ENCODE assay signal across 15 cellular contexts in genomic region chr3:40043444-40043755, GRCh38.
DNase-seq lines count a peak whose midpoint lies in the region; ATAC-seq and TF ChIP-seq lines count a peak whose summit lies in the region.
"Had no signal": no experiment of that assay in that cellular context is flagged by ENCODE, and none has a peak within 500 bp of the region (broad histone marks: within the 10 kb centered on the region; RNA-seq: fewer than 3 reads in every experiment).

No MANE protein-coding gene starts in this region.

- no peak overlapping the region for H3K4ac ChIP-seq in mesenchymal stem cell (ENCODE audit: low read depth in 1 of 2, low read length in 2 of 2)

- no peak for TF ChIP-seq CTCF in dorsolateral prefrontal cortex (IDR thresholded peaks at IDR 0.05 in 54 of 56, conservative IDR thresholded peaks at IDR 0.05 in 2 of 56; ENCODE audit: low read depth in 1 of 56, partially characterized antibody in 56 of 56)

- H3K27me3 Mint-ChIP-seq in activated CD8-positive, alpha-beta memory T cell treated with anti-CD3 and anti-CD28 coated beads, Interleukin-2, amount 10 ng/mL, durations not matched to agents 7 days and 5 days, result no peaks in the 10 kb centered on the region
- H3K27me3 Mint-ChIP-seq: activated naive CD8-positive, alpha-beta T cell treated with anti-CD3 and anti-CD28 coated beads, Interleukin-2, amount 10 ng/mL, durations not matched to agents 7 days and 5 days had no signal

- H4K8ac ChIP-seq in mesenchymal stem cell (ENCODE audit: low read length), result no peak overlapping the region

- no peaks in the 10 kb centered on the region for H3K79me1 ChIP-seq in mesenchymal stem cell (replicated peaks; ENCODE audit: low read length, poor library complexity, severe bottlenecking)

- H3K27ac Mint-ChIP-seq in activated CD8-positive, alpha-beta memory T cell treated with anti-CD3 and anti-CD28 coated beads, Interleukin-2, amount 10 ng/mL, durations not matched to agents 7 days and 5 days, result no peak overlapping the region
- H3K27ac Mint-ChIP-seq: activated naive CD8-positive, alpha-beta T cell treated with anti-CD3 and anti-CD28 coated beads, Interleukin-2, amount 10 ng/mL, durations not matched to agents 7 days and 5 days had no signal

- H3K4me3 ChIP-seq in dorsolateral prefrontal cortex (no peak overlapping the region), mesenchymal stem cell (ENCODE audit: insufficient read depth in 1 of 2, low read depth in 1 of 2, low read length in 2 of 2) (no peak overlapping the region)
- H3K4me3 ChIP-seq: suprapubic skin had no signal

- no peak overlapping the region for H3K4me2 ChIP-seq in mesenchymal stem cell (ENCODE audit: low read length, poor library complexity, severe bottlenecking)

- no peaks in the 10 kb centered on the region for H3K4me1 Mint-ChIP-seq in activated CD8-positive, alpha-beta memory T cell treated with anti-CD3 and anti-CD28 coated beads, Interleukin-2, amount 10 ng/mL, durations not matched to agents 7 days and 5 days
- H3K4me1 Mint-ChIP-seq: activated naive CD8-positive, alpha-beta T cell treated with anti-CD3 and anti-CD28 coated beads, Interleukin-2, amount 10 ng/mL, durations not matched to agents 7 days and 5 days; CD14-positive monocyte; neural crest cell had no signal

- no peak overlapping the region for H3K4me3 Mint-ChIP-seq in activated CD8-positive, alpha-beta memory T cell treated with anti-CD3 and anti-CD28 coated beads, Interleukin-2, amount 10 ng/mL, durations not matched to agents 7 days and 5 days
- H3K4me3 Mint-ChIP-seq: activated naive CD8-positive, alpha-beta T cell treated with anti-CD3 and anti-CD28 coated beads, Interleukin-2, amount 10 ng/mL, durations not matched to agents 7 days and 5 days; CD14-positive monocyte; neural crest cell had no signal

- H3K36me3 Mint-ChIP-seq in activated CD8-positive, alpha-beta memory T cell treated with anti-CD3 and anti-CD28 coated beads, Interleukin-2, amount 10 ng/mL, durations not matched to agents 7 days and 5 days, result no peaks in the 10 kb centered on the region
- H3K36me3 Mint-ChIP-seq: activated naive CD8-positive, alpha-beta T cell treated with anti-CD3 and anti-CD28 coated beads, Interleukin-2, amount 10 ng/mL, durations not matched to agents 7 days and 5 days; CD14-positive monocyte had no signal

- no peak overlapping the region for H2BK12ac ChIP-seq in mesenchymal stem cell (ENCODE audit: low read length in 2 of 2)

- no peak overlapping the region for H4K91ac ChIP-seq in mesenchymal stem cell (ENCODE audit: low read length)

- no peaks in the 10 kb centered on the region for H3K36me3 ChIP-seq in mesenchymal stem cell (ENCODE audit: control insufficient read depth in 1 of 2, insufficient read depth in 2 of 2, low read depth in 1 of 2, low read length in 2 of 2)
- H3K36me3 ChIP-seq: suprapubic skin had no signal

- H3K9me3 Mint-ChIP-seq in activated CD8-positive, alpha-beta memory T cell treated with anti-CD3 and anti-CD28 coated beads, Interleukin-2, amount 10 ng/mL, durations not matched to agents 7 days and 5 days (ENCODE audit: low read depth), result no peaks in the 10 kb centered on the region
- H3K9me3 Mint-ChIP-seq: activated naive CD8-positive, alpha-beta T cell treated with anti-CD3 and anti-CD28 coated beads, Interleukin-2, amount 10 ng/mL, durations not matched to agents 7 days and 5 days; neural crest cell had no signal

- intact Hi-C loops in dorsolateral prefrontal cortex (cut with DNase I), result no loop called here

- H3K27ac ChIP-seq in dorsolateral prefrontal cortex (peak overlapping the region in 4 of 59 donors; percentile 4 to 38 (median 18)), mesenchymal stem cell (ENCODE audit: low read length, poor library complexity, severe bottlenecking) (no peak overlapping the region)
- H3K27ac ChIP-seq: suprapubic skin had no signal

- no peak overlapping the region for H2AFZ ChIP-seq in mesenchymal stem cell (ENCODE audit: low read depth, low read length)

- H3K23ac ChIP-seq in mesenchymal stem cell (ENCODE audit: low read length in 2 of 2), result no peak overlapping the region

- no peaks in the 10 kb centered on the region for H3K9me3 ChIP-seq in mesenchymal stem cell (ENCODE audit: control insufficient read depth, low read length)
- H3K9me3 ChIP-seq: suprapubic skin had no signal

- CTCF ChIA-PET in activated CD8-positive, alpha-beta memory T cell treated with anti-CD3 and anti-CD28 coated beads, Interleukin-2, amount 10 ng/mL, durations not matched to agents 7 days and 5 days (lab: Charles Lee), result no interaction called here

- no peak overlapping the region for H3K18ac ChIP-seq in mesenchymal stem cell (ENCODE audit: low read depth in 1 of 2, low read length in 2 of 2)

- WGBS in mesenchymal stem cell, result no CpG with 5 or more reads among the region's 1 CpG

- no peak overlapping the region for H2BK5ac ChIP-seq in mesenchymal stem cell (ENCODE audit: low read depth, low read length, poor library complexity, severe bottlenecking)

- H3K14ac ChIP-seq in mesenchymal stem cell (ENCODE audit: low read length in 2 of 2), result no peak overlapping the region

- no peak overlapping the region for H2BK15ac ChIP-seq in mesenchymal stem cell (ENCODE audit: low read depth, poor library complexity, severe bottlenecking)

- H2AK5ac ChIP-seq in mesenchymal stem cell (ENCODE audit: low read length, severe bottlenecking), result no peak overlapping the region

- H3K9ac ChIP-seq in mesenchymal stem cell (ENCODE audit: low read length), result peak overlapping the region; percentile 20

- peaks cover 9% of the 10 kb centered on the region for H3K4me1 ChIP-seq in mesenchymal stem cell (ENCODE audit: control insufficient read depth, insufficient read depth, low read depth, low read length)
- H3K4me1 ChIP-seq: suprapubic skin had no signal

- H3K27me3 ChIP-seq in dorsolateral prefrontal cortex (no peaks in the 10 kb centered on the region), mesenchymal stem cell (ENCODE audit: control insufficient read depth in 1 of 2, insufficient read depth in 1 of 2, low read length in 2 of 2) (no peaks in the 10 kb centered on the region)
- H3K27me3 ChIP-seq: suprapubic skin had no signal

- no peak overlapping the region for H2BK120ac ChIP-seq in mesenchymal stem cell (ENCODE audit: low read depth, low read length)

- ATAC-seq in GM19023 (IDR thresholded peaks at IDR 0.05; ENCODE audit: unreplicated experiment), result no peak
- ATAC-seq in activated CD8-positive, alpha-beta memory T cell treated with anti-CD3 and anti-CD28 coated beads, Interleukin-2, amount 10 ng/mL, durations not matched to agents 7 days and 5 days, result no peak
- ATAC-seq: left ventricle myocardium superior had no signal

- DNase-seq in GM03348 (ENCODE audit: low spot score) (peak; percentile 33), NCI-H226 (peak; percentile 82), dorsolateral prefrontal cortex (peak in 7 of 10 donors; percentile 25 to 77 (median 43)), mesenchymal stem cell (no peak), activated gamma-delta T cell treated with Interleukin-2 at 50 U/mL for 16 hours (no peak), COR-L47 (lab: John Stamatoyannopoulos, UW) (no peak)
- no peak for DNase-seq in activated CD8-positive, alpha-beta memory T cell treated with anti-CD3 and anti-CD28 coated beads, Interleukin-2, amount 10 ng/mL, durations not matched to agents 7 days and 5 days
- DNase-seq: activated naive CD8-positive, alpha-beta T cell treated with anti-CD3 and anti-CD28 coated beads, Interleukin-2, amount 10 ng/mL, durations not matched to agents 7 days and 5 days; left ventricle myocardium superior; NCI-H1694; small intestine had no signal

Comparison
In these comparisons a context has a peak if more than half of its experiments do, and no peak if none do; other contexts are left out.
1. DNase-seq: peak in GM03348 (single experiment), NCI-H226 (single experiment) and dorsolateral prefrontal cortex (7 of 10); none in mesenchymal stem cell (single experiment), activated gamma-delta T cell treated with Interleukin-2 at 50 U/mL for 16 hours (single experiment), activated CD8-positive, alpha-beta memory T cell treated with anti-CD3 and anti-CD28 coated beads, Interleukin-2, amount 10 ng/mL, durations not matched to agents 7 days and 5 days (single experiment) and COR-L47 (single experiment).